ENCODE assay signal across 1 cellular context in genomic region chr16:89009343-89010209, GRCh38.
A peak's percentile ranks its signal among the peaks of the same experiment; 100 is the strongest.
TF ChIP-seq lines count a peak whose summit lies in the region.

No MANE protein-coding gene starts in this region.

TF ChIP-seq in GM23338, 12 proteins besides CTCF, POLR2A, EP300 and RAD21 (continued from another document):
- TF ChIP-seq REST (IDR thresholded peaks at IDR 0.05; ENCODE audit: unreplicated experiment) (peak; percentile 87), ETS1 (IDR thresholded peaks at IDR 0.05) (no peak)
